ENCODE assay signal across 17 cellular contexts in the genomic region with DNA sequence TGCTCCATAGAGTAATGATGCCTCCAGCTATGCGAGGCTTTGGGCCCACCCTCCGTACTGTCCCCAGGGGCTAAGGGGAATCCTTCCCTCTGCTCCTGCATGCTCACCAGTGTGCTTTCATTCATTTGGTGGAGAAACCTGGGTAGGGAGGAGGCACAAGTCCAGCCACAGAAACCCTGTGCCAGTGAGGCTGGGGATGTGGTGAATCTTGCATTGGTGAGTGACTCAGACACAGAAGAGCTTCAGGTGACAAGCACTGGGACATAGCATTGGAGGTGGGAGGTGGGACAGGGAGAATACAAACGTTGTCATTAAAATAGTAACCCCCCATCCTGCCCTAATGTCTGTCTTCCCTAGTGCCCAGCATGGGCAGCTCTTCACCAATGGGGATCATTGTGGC. TPM values are rescaled to one million over a fixed set of nuclear protein-coding genes. Genes with fewer than 3 reads are reported as not detected.
"Had no signal": no experiment of that assay in that cellular context is flagged by ENCODE, and none has a peak within 500 bp of the region (broad histone marks: within the 10 kb centered on the region; RNA-seq: fewer than 3 reads in every experiment).

No MANE protein-coding gene starts in this region.

- H3K36me3 ChIP-seq: breast epithelium, MG63, Peyer's patch, SJSA1 had no signal

- H3K27me3 ChIP-seq: breast epithelium, MG63, Peyer's patch, SJSA1 had no signal

- H3K4me3 Mint-ChIP-seq: activated naive CD8-positive, alpha-beta T cell; T-helper 1 cell treated with Interleukin-12 subunit alpha and Interleukin-12 subunit beta and Interleukin-4 antibody, amounts not matched to agents 30 μg/mL and 1 μg/mL, for 36 hours; WTC11 had no signal

- DNase-seq: activated CD4-positive, CD25-positive, alpha-beta regulatory T cell treated with anti-CD3 and anti-CD28 coated beads, Interleukin-2, amount 50 U/mL, for 72 hours; activated effector memory CD4-positive, alpha-beta T cell treated with Interleukin-2 at 50 U/mL for 16 hours; activated naive CD4-positive, alpha-beta T cell; aorta; caudate nucleus; MG63; MV-4-11; NCI-H1694 treated with DMSO at 0.1 percent for 48 hours; NCI-H510A treated with DMSO at 0.1 percent for 48 hours; Peyer's patch; SHP77 had no signal

- H3K4me3 ChIP-seq: breast epithelium, MG63, Peyer's patch, SJSA1 had no signal

- H3K36me3 Mint-ChIP-seq: activated naive CD8-positive, alpha-beta T cell; WTC11 had no signal

- H3K27ac Mint-ChIP-seq: activated naive CD8-positive, alpha-beta T cell; T-helper 1 cell treated with Interleukin-12 subunit alpha and Interleukin-12 subunit beta and Interleukin-4 antibody, amounts not matched to agents 30 μg/mL and 1 μg/mL, for 36 hours; WTC11 had no signal

- H3K27ac ChIP-seq: breast epithelium, Peyer's patch, SJSA1 had no signal

- H3K9me3 Mint-ChIP-seq: T-helper 1 cell treated with Interleukin-12 subunit alpha and Interleukin-12 subunit beta and Interleukin-4 antibody, amounts not matched to agents 30 μg/mL and 1 μg/mL, for 36 hours; WTC11 had no signal

- H3K4me1 ChIP-seq: breast epithelium had no signal

- ATAC-seq: HepG2, WTC11 had no signal

- H3K9me3 ChIP-seq: breast epithelium, MG63, Peyer's patch, SJSA1 had no signal

RNA-seq across cellular contexts. Expression of a gene that starts 5.2 kb away (rescaled TPM):
- total RNA-seq: HepG2 had no signal

RNA-seq across cellular contexts. Expression of a gene that starts 13.9 kb away (rescaled TPM):
- total RNA-seq: HepG2 had no signal

RNA-seq across cellular contexts. Expression of a gene that starts 39.1 kb away (rescaled TPM):
- total RNA-seq: HepG2, SJSA1 had no signal
- polyA plus RNA-seq: HepG2 had no signal
